ENCODE assay signal across 10 cellular contexts in the genomic region with DNA sequence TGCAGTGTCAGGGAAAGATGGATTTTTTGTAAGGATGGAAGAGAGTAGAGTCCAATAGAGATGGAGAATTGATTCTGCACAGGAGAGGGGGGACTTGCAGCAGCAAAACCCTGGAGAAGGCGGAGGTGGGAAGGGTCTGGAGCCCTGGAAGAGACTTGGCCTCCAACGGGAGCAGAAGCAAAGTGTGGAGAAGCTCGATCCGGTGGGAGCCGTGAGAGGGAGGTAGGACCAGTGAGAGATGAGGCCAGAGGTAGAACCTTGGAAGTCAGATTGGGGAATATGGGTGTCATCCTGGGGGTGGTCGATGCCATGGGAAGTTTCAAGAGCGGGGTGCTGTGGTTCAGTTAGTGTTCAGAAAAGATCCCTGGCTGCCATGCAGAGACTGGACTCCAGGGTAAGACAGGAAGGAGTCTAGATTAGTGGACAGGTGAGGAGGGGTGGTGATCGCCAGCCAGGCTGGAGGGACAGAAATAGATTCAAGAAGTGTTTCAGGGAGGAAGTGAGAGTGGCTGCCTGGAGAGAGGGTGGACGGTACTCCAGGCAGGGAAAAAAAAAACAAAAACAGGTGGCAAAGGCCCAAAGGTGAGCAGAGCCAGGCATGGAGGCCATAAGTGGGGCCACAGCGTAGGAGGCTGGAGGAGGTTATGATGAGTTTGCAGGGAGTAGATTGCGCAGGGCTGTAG. TPM values are rescaled to one million over a fixed set of nuclear protein-coding genes. Genes with fewer than 3 reads are reported as not detected.
A peak's percentile ranks its signal among the peaks of the same experiment; 100 is the strongest.
DNase-seq lines count a peak whose midpoint lies in the region; ATAC-seq and TF ChIP-seq lines count a peak whose summit lies in the region.
"Had no signal": no experiment of that assay in that cellular context is flagged by ENCODE, and none has a peak within 500 bp of the region (broad histone marks: within the 10 kb centered on the region; RNA-seq: fewer than 3 reads in every experiment).

No MANE protein-coding gene starts in this region.

- H3K36me3 ChIP-seq in A673 (ENCODE audit: insufficient read depth, low read length, poor library complexity, severe bottlenecking): peaks cover 10% of the 10 kb centered on the region
- peaks cover 6% of the 10 kb centered on the region; the same call in 1 of the 2 replicates for H3K36me3 ChIP-seq in GM23338 (ENCODE audit: insufficient read depth)
- H3K36me3 ChIP-seq in lower lobe of right lung: peaks cover 13% of the 10 kb centered on the region

- no peaks in the 10 kb centered on the region for H3K9me2 ChIP-seq in GM23338 (ENCODE audit: insufficient read depth)

- no TSS peak for BruUV-seq in A673 (replicated peaks; lab: Mats Ljungman, UMichigan)

- H3K4me1 Mint-ChIP-seq in GM23338: peaks cover 43% of the 10 kb centered on the region
- peaks cover 62% of the 10 kb centered on the region for H3K4me1 Mint-ChIP-seq in activated CD8-positive, alpha-beta T cell treated with anti-CD3 and anti-CD28 coated beads, Interleukin-2, amount 10 ng/mL, durations not matched to agents 7 days and 5 days (ENCODE audit: low read depth)

- peaks cover 16% of the 10 kb centered on the region for H3K27me3 Mint-ChIP-seq in GM23338 (ENCODE audit: insufficient read depth, low read depth, poor library complexity)
- H3K27me3 Mint-ChIP-seq in activated CD8-positive, alpha-beta T cell treated with anti-CD3 and anti-CD28 coated beads, Interleukin-2, amount 10 ng/mL, durations not matched to agents 7 days and 5 days (ENCODE audit: low read depth): peaks cover 4% of the 10 kb centered on the region

- peak overlapping the region; percentile 65 for H3K27ac ChIP-seq in A673 (ENCODE audit: low read depth, low read length, poor library complexity, severe bottlenecking)
- H3K27ac ChIP-seq in GM23338 (ENCODE audit: low read depth): no peak overlapping the region
- peak overlapping the region; percentile 79 for H3K27ac ChIP-seq in lower lobe of right lung

- peaks cover 30% of the 10 kb centered on the region for H3K36me3 Mint-ChIP-seq in GM23338 (ENCODE audit: low read depth)
- peaks cover 49% of the 10 kb centered on the region for H3K36me3 Mint-ChIP-seq in activated CD8-positive, alpha-beta T cell treated with anti-CD3 and anti-CD28 coated beads, Interleukin-2, amount 10 ng/mL, durations not matched to agents 7 days and 5 days (ENCODE audit: low read depth)

- H3K27me3 ChIP-seq in A673 (replicated peaks; ENCODE audit: insufficient read depth, low read depth, low read length, poor library complexity): no peaks in the 10 kb centered on the region
- H3K27me3 ChIP-seq in GM23338 (ENCODE audit: insufficient read depth): no peaks in the 10 kb centered on the region
- no peaks in the 10 kb centered on the region for H3K27me3 ChIP-seq in lower lobe of right lung (ENCODE audit: low read depth)

- H2AFZ ChIP-seq in GM23338: no peak overlapping the region

- CTCF ChIA-PET in A673 (lab: Charles Lee): no interaction called here
- CTCF ChIA-PET in activated CD8-positive, alpha-beta T cell treated with anti-CD3 and anti-CD28 coated beads, Interleukin-2, amount 10 ng/mL, durations not matched to agents 7 days and 5 days (lab: Charles Lee): interaction anchor here (1.2 kb wide), 1 partner anchor 47 kb away, joined by 3 read pairs; no protein-coding TSS in a partner anchor

- peaks cover 3% of the 10 kb centered on the region; the same call in 1 of the 3 replicates for H3K9me3 Mint-ChIP-seq in GM23338
- no peaks in the 10 kb centered on the region for H3K9me3 Mint-ChIP-seq in activated CD8-positive, alpha-beta T cell treated with anti-CD3 and anti-CD28 coated beads, Interleukin-2, amount 10 ng/mL, durations not matched to agents 7 days and 5 days (ENCODE audit: insufficient read depth)

- intact Hi-C loops in A673 (cut with micrococcal nuclease; ENCODE audit: unreplicated experiment) (no loop called here), lower lobe of right lung (cut with DNase I) (no loop called here)

- POLR2A ChIA-PET in A673 (lab: Charles Lee; ENCODE audit: low non-redundant PET): no interaction called here
- POLR2A ChIA-PET in activated CD8-positive, alpha-beta T cell treated with anti-CD3 and anti-CD28 coated beads, Interleukin-2, amount 10 ng/mL, durations not matched to agents 7 days and 5 days (lab: Charles Lee): no interaction called here

- DNase-seq in A673 (ENCODE audit: low spot score) (no peak), GM23338 (ENCODE audit: low spot score) (no peak), lower lobe of right lung (peak; percentile 48), pons (ENCODE audit: low spot score) (no peak), OCI-M1 (lab: John Stamatoyannopoulos, UW) (no peak)
- no peak for DNase-seq in activated CD8-positive, alpha-beta T cell treated with anti-CD3 and anti-CD28 coated beads, Interleukin-2, amount 10 ng/mL, durations not matched to agents 7 days and 5 days
- DNase-seq: activated gamma-delta T cell treated with Interleukin-2 at 50 U/mL for 16 hours, DMS 273 treated with DMSO at 0.1 percent for 48 hours had no signal

- H3K9me3 ChIP-seq in A673 (ENCODE audit: low read depth, low read length, poor library complexity, severe bottlenecking) (no peaks in the 10 kb centered on the region), lower lobe of right lung (no peaks in the 10 kb centered on the region)

- H3F3A ChIP-seq in GM23338 (replicated peaks; ENCODE audit: low read depth): no peaks in the 10 kb centered on the region

- H3K4me2 ChIP-seq in GM23338: peak overlapping the region; percentile 26; the same call in 1 of the 2 replicates

- no peak overlapping the region for H3K4me3 ChIP-seq in A673 (ENCODE audit: low read depth, low read length, poor library complexity, severe bottlenecking)
- no peak overlapping the region for H3K4me3 ChIP-seq in GM23338
- H3K4me3 ChIP-seq in lower lobe of right lung: no peak overlapping the region

- H3K79me2 ChIP-seq in GM23338 (replicated peaks; ENCODE audit: insufficient read depth): peaks cover 58% of the 10 kb centered on the region

- H3K27ac Mint-ChIP-seq in GM23338: peak overlapping the region; percentile 5; the same call in 1 of the 2 replicates
- peak overlapping the region; percentile 93 for H3K27ac Mint-ChIP-seq in activated CD8-positive, alpha-beta T cell treated with anti-CD3 and anti-CD28 coated beads, Interleukin-2, amount 10 ng/mL, durations not matched to agents 7 days and 5 days

- TF ChIP-seq CTCF in A673 (conservative IDR thresholded peaks at IDR 0.05; ENCODE audit: low read depth, low read length): no peak
- no peak for TF ChIP-seq CTCF in GM23338 (conservative IDR thresholded peaks at IDR 0.05; ENCODE audit: low read depth in 2 of 2)
- TF ChIP-seq CTCF in lower lobe of right lung (IDR thresholded peaks at IDR 0.05): no peak

- H3K4me1 ChIP-seq in A673 (ENCODE audit: insufficient read depth, low read length, poor library complexity, severe bottlenecking) (peaks cover 20% of the 10 kb centered on the region), GM23338 (ENCODE audit: insufficient read depth) (peaks cover 26% of the 10 kb centered on the region), lower lobe of right lung (peaks cover 53% of the 10 kb centered on the region)

- peaks cover 18% of the 10 kb centered on the region for H4K20me1 ChIP-seq in GM23338 (replicated peaks; ENCODE audit: insufficient read depth)

- ATAC-seq in GM23338 (no peak), lower lobe of right lung (no peak), HG03457 (IDR thresholded peaks at IDR 0.05; ENCODE audit: unreplicated experiment) (no peak), HG02678 (IDR thresholded peaks at IDR 0.05; ENCODE audit: unreplicated experiment) (no peak)
- no peak for ATAC-seq in activated CD8-positive, alpha-beta T cell treated with anti-CD3 and anti-CD28 coated beads, Interleukin-2, amount 10 ng/mL, durations not matched to agents 7 days and 5 days

- H3K4me3 Mint-ChIP-seq in GM23338: peak overlapping the region; percentile 41; the same call in 2 of the 3 replicates
- peak overlapping the region; percentile 95 for H3K4me3 Mint-ChIP-seq in activated CD8-positive, alpha-beta T cell treated with anti-CD3 and anti-CD28 coated beads, Interleukin-2, amount 10 ng/mL, durations not matched to agents 7 days and 5 days

TF ChIP-seq in GM23338, 12 proteins besides CTCF, POLR2A, EP300 and RAD21 (continues in another document):
- TF ChIP-seq EZH2 (IDR thresholded peaks at IDR 0.05; ENCODE audit: low read depth, unreplicated experiment) (no peak), JUNB (IDR thresholded peaks at IDR 0.05; ENCODE audit: unreplicated experiment) (no peak), POLR2AphosphoS5 (IDR thresholded peaks at IDR 0.05; ENCODE audit: low read depth) (no peak), NANOG (IDR thresholded peaks at IDR 0.05; ENCODE audit: borderline replicate concordance) (no peak)

RNA-seq across cellular contexts. Expression of a gene that starts 2.6 kb away (rescaled TPM):
- total RNA-seq in A673 (2021): 157 and 164 TPM in 2 replicates
- total RNA-seq in GM23338 (2014; rRNA removed; shearing (Covaris generic)): 111 and 123 TPM in 2 replicates
- polyA plus RNA-seq in GM23338 (2016; fragmentation: Nextera tagmentation; extraction: Ambion mirVana): 45.3 and 51.6 TPM in 2 replicates
- total RNA-seq in activated CD8-positive, alpha-beta T cell treated with anti-CD3 and anti-CD28 coated beads, Interleukin-2, amount 10 ng/mL, durations not matched to agents 7 days and 5 days: 100 to 1,000 TPM; 118 to 126 TPM
- 48.9 TPM for total RNA-seq in lower lobe of right lung

RNA-seq across cellular contexts. Expression of a gene that starts 52.6 kb away (rescaled TPM):
- 3.0 and 7.4 TPM in 2 replicates for total RNA-seq in A673 (2021)
- 34.1 and 70.5 TPM in 2 replicates for total RNA-seq in GM23338 (2014; rRNA removed; shearing (Covaris generic))
- polyA plus RNA-seq in GM23338 (2016; fragmentation: Nextera tagmentation; extraction: Ambion mirVana): 20.4 and 20.8 TPM in 2 replicates
- total RNA-seq in activated CD8-positive, alpha-beta T cell treated with anti-CD3 and anti-CD28 coated beads, Interleukin-2, amount 10 ng/mL, durations not matched to agents 7 days and 5 days: not detected
- total RNA-seq in lower lobe of right lung: 64.1 TPM
